ENCODE assay signal across 15 cellular contexts in genomic region chr6:109059148-109059547, GRCh38. TPM values are rescaled to one million over a fixed set of nuclear protein-coding genes. Genes with fewer than 3 reads are reported as not detected.
A peak's percentile ranks its signal among the peaks of the same experiment; 100 is the strongest.
DNase-seq lines count a peak whose midpoint lies in the region; ATAC-seq, FAIRE-seq and TF ChIP-seq lines count a peak whose summit lies in the region.
"Had no signal": no experiment of that assay in that cellular context is flagged by ENCODE, and none has a peak within 500 bp of the region (broad histone marks: within the 10 kb centered on the region; RNA-seq: fewer than 3 reads in every experiment).

No MANE protein-coding gene starts in this region.

- H3K27ac Mint-ChIP-seq in naive thymus-derived CD4-positive, alpha-beta T cell, result peak overlapping the region in 7 of 9 donors; percentile 28 to 92 (median 77)
- H3K27ac Mint-ChIP-seq: B cell had no signal

- H3K36me3 Mint-ChIP-seq in naive thymus-derived CD4-positive, alpha-beta T cell, result peaks cover 0 to 5% (median 3%) of the 10 kb centered on the region in 5 donors

- DNase-seq in dermis blood vessel endothelial cell (peak; percentile 9), GM12891 (ENCODE audit: insufficient read length, low spot score) (no peak), DMS53 treated with DMSO at 0.1 percent for 48 hours (lab: John Stamatoyannopoulos, UW; ENCODE audit: unreplicated experiment) (no peak)
- no peak for DNase-seq in naive thymus-derived CD4-positive, alpha-beta T cell
- DNase-seq: activated T-cell treated with anti-CD3 and anti-CD28 coated beads, Interleukin-2, amount 50 U/mL, for 1 hour; cerebellar nuclear complex; NCI-H1436 treated with DMSO at 0.1 percent for 48 hours; stimulated activated CD4-positive, alpha-beta T cell treated with anti-CD3 and anti-CD28 coated beads, Interleukin-2, amount 100 ng/mL, for 24 hours; substantia nigra had no signal

- H4K20me1 ChIP-seq in Loucy (ENCODE audit: insufficient read depth, low read length, poor library complexity, severe bottlenecking), result no peaks in the 10 kb centered on the region

- no peaks in the 10 kb centered on the region for H3K9me3 Mint-ChIP-seq in naive thymus-derived CD4-positive, alpha-beta T cell

- no peaks in the 10 kb centered on the region for H3K9me3 ChIP-seq in Loucy (ENCODE audit: insufficient read depth, low read depth, low read length)
- H3K9me3 ChIP-seq in naive thymus-derived CD4-positive, alpha-beta T cell (ENCODE audit: control insufficient read depth in 2 of 3, low read length in 3 of 3), result no peaks in the 10 kb centered on the region

- TF ChIP-seq POLR2A in GM12891 (IDR thresholded peaks at IDR 0.05; ENCODE audit: low read depth, low read length), result no peak

- H3K79me2 ChIP-seq in ACC112 (ENCODE audit: control insufficient read depth, insufficient read depth, low read length, unreplicated experiment), result peaks cover 3% of the 10 kb centered on the region
- peaks cover 13% of the 10 kb centered on the region; the same call in 1 of the 2 replicates for H3K79me2 ChIP-seq in Loucy (ENCODE audit: insufficient read depth, low read length)

- no peak for TF ChIP-seq CTCF in Loucy (conservative IDR thresholded peaks at IDR 0.05; ENCODE audit: low read length)

- H3K4me3 ChIP-seq in ACC112 (ENCODE audit: low read depth, low read length) (no peak overlapping the region; the same call in 1 of the 2 replicates), Loucy (ENCODE audit: low read length, poor library complexity, severe bottlenecking) (peak overlapping the region; percentile 15)
- no peak overlapping the region for H3K4me3 ChIP-seq in naive thymus-derived CD4-positive, alpha-beta T cell (ENCODE audit: low read length)

- H3K4me3 Mint-ChIP-seq in naive thymus-derived CD4-positive, alpha-beta T cell, result peak overlapping the region in 4 of 10 donors; percentile 37 to 67 (median 61)
- H3K4me3 Mint-ChIP-seq: B cell had no signal

- POLR2A ChIA-PET in naive thymus-derived CD4-positive, alpha-beta T cell (lab: Charles Lee), result interaction anchor here (0.8 to 2.4 kb wide), 5 partner anchors 10 to 211 kb away, joined by 3 to 14 read pairs (median 6); partner anchors contain the start of gene ARMC2

- no peak overlapping the region for H2AFZ ChIP-seq in ACC112 (ENCODE audit: low read length, unreplicated experiment)
- peak overlapping the region; percentile 72; the same call in 1 of the 2 replicates for H2AFZ ChIP-seq in Loucy (ENCODE audit: low read length)

- peak overlapping the region; percentile 47 for H3K4me2 ChIP-seq in Loucy (ENCODE audit: low read depth, low read length, poor library complexity, severe bottlenecking)

- CTCF ChIA-PET in naive thymus-derived CD4-positive, alpha-beta T cell (lab: Charles Lee), result interaction anchor here (0.6 to 2.1 kb wide), 2 partner anchors 14 to 586 kb away, joined by 3 to 6 read pairs; no protein-coding TSS in a partner anchor

- H3K27ac ChIP-seq in ACC112 (ENCODE audit: low read depth, low read length), result peak overlapping the region; percentile 56
- no peak overlapping the region for H3K27ac ChIP-seq in naive thymus-derived CD4-positive, alpha-beta T cell (ENCODE audit: low read depth, low read length)

- intact Hi-C loops in naive thymus-derived CD4-positive, alpha-beta T cell (cut with micrococcal nuclease), result loop anchor here in 1 of 2 donors (1.0 to 5.0 kb wide), 4 partner anchors 16 to 117 kb away; partner anchors contain the start of genes CEP57L1 and SESN1

- H3K36me3 ChIP-seq in ACC112 (ENCODE audit: insufficient read depth, low read length) (no peaks in the 10 kb centered on the region), Loucy (ENCODE audit: insufficient read depth, low read length) (no peaks in the 10 kb centered on the region)
- H3K36me3 ChIP-seq in naive thymus-derived CD4-positive, alpha-beta T cell (ENCODE audit: control insufficient read depth in 2 of 3, insufficient read depth in 3 of 3, low read length in 3 of 3), result no peaks in the 10 kb centered on the region

- peaks cover 18 to 70% (median 55%) of the 10 kb centered on the region in 7 donors for H3K4me1 Mint-ChIP-seq in naive thymus-derived CD4-positive, alpha-beta T cell

- ATAC-seq in naive thymus-derived CD4-positive, alpha-beta T cell, result no peak
- ATAC-seq in GM18870 (IDR thresholded peaks at IDR 0.05; ENCODE audit: unreplicated experiment), result no peak
- no peak for ATAC-seq in GM19397 (IDR thresholded peaks at IDR 0.05; ENCODE audit: unreplicated experiment)

- H3K27me3 Mint-ChIP-seq in naive thymus-derived CD4-positive, alpha-beta T cell, result peaks cover 0 to 8% (median 0%) of the 10 kb centered on the region in 5 donors
- H3K27me3 Mint-ChIP-seq: B cell had no signal

- no peak for FAIRE-seq in GM12891 (lab: Jason Lieb, UNC)
- FAIRE-seq: TTC549 had no signal

- H3K27me3 ChIP-seq in ACC112 (ENCODE audit: insufficient read depth, low read length), result no peaks in the 10 kb centered on the region
- no peaks in the 10 kb centered on the region for H3K27me3 ChIP-seq in Loucy (ENCODE audit: insufficient read depth, low read length, poor library complexity, severe bottlenecking)
- H3K27me3 ChIP-seq in naive thymus-derived CD4-positive, alpha-beta T cell (ENCODE audit: control insufficient read depth in 2 of 2, insufficient read depth in 2 of 2, low read length in 2 of 2), result no peaks in the 10 kb centered on the region

- H3K9ac ChIP-seq in Loucy (ENCODE audit: low read depth, low read length, poor library complexity, severe bottlenecking), result peak overlapping the region; percentile 35

- H3K4me1 ChIP-seq in ACC112 (ENCODE audit: control insufficient read depth, insufficient read depth, low read length, unreplicated experiment), result peaks cover 22% of the 10 kb centered on the region
- peaks cover 40% of the 10 kb centered on the region for H3K4me1 ChIP-seq in Loucy (ENCODE audit: insufficient read depth, low read length, poor library complexity, severe bottlenecking)
- H3K4me1 ChIP-seq in naive thymus-derived CD4-positive, alpha-beta T cell (ENCODE audit: control insufficient read depth in 2 of 2, insufficient read depth in 2 of 2, low read length in 2 of 2), result peaks cover 13 to 19% of the 10 kb centered on the region in 2 donors

- H3K9me2 ChIP-seq in Loucy (replicated peaks; ENCODE audit: low read depth, low read length), result no peaks in the 10 kb centered on the region

- no peaks in the 10 kb centered on the region for H3F3A ChIP-seq in Loucy (ENCODE audit: low read depth)

TF ChIP-seq in GM12891, 5 proteins besides CTCF, POLR2A, EP300 and RAD21:
- TF ChIP-seq POLR2AphosphoS5 (IDR thresholded peaks at IDR 0.05; ENCODE audit: low read depth, low read length) (no peak), POU2F2 (IDR thresholded peaks at IDR 0.05; ENCODE audit: low read depth, low read length) (no peak), PAX5 (IDR thresholded peaks at IDR 0.05; ENCODE audit: insufficient read depth, low read length, severe bottlenecking) (no peak), SPI1 (IDR thresholded peaks at IDR 0.05; ENCODE audit: low read depth, low read length) (no peak), TAF1 (IDR thresholded peaks at IDR 0.05; ENCODE audit: low read depth, low read length) (no peak)
TF ChIP-seq in GM12891: peak in this region for 0.

RNA-seq across cellular contexts. Expression of gene SESN1, which starts 35.5 kb away (rescaled TPM):
- 31.5 and 44.1 TPM in 2 replicates for total RNA-seq in dermis blood vessel endothelial cell
- 10 to 100 TPM; 24.6 to 61.8 (median 37.7) TPM for total RNA-seq in naive thymus-derived CD4-positive, alpha-beta T cell
- polyA plus RNA-seq in naive thymus-derived CD4-positive, alpha-beta T cell, result 10 to 100 TPM; 16.5 to 37.0 TPM
- 3.7 TPM for polyA plus RNA-seq in GM12891 (2012; ENCODE audit: low read depth, missing spikeins)

RNA-seq across cellular contexts. Expression of gene CEP57L1, which starts 36.2 kb away (rescaled TPM):
- 17.9 and 24.9 TPM in 2 replicates for total RNA-seq in dermis blood vessel endothelial cell
- 10 to 100 TPM in 1 of 5 experiments, 1 to 10 TPM in 4; 3.1 to 17.2 (median 6.5) TPM for total RNA-seq in naive thymus-derived CD4-positive, alpha-beta T cell
- polyA plus RNA-seq in naive thymus-derived CD4-positive, alpha-beta T cell, result 1 to 10 TPM; 5.1 to 7.7 TPM
- 7.8 TPM for polyA plus RNA-seq in GM12891 (2012; ENCODE audit: low read depth, missing spikeins)
